1 cellular context compared by ENCODE assay signal in genomic region chr15:69154026-69154425, GRCh38.
TF ChIP-seq lines count a peak whose summit lies in the region.

No MANE protein-coding gene starts in this region.

TF ChIP-seq in IMR-90, 13 proteins besides CTCF, POLR2A, EP300 and RAD21 (continued from another document):
- no peak for TF ChIP-seq ELK1 (IDR thresholded peaks at IDR 0.05; ENCODE audit: borderline replicate concordance, low read depth, low read length)
- TF ChIP-seq RFX5 (IDR thresholded peaks at IDR 0.05; ENCODE audit: low read depth, low read length): no peak
- no peak for TF ChIP-seq SMC3 (IDR thresholded peaks at IDR 0.05; ENCODE audit: low read depth, low read length)
- no peak for TF ChIP-seq MXI1 (IDR thresholded peaks at IDR 0.05; ENCODE audit: borderline replicate concordance, low read depth, low read length)
- no peak for TF ChIP-seq MAFK (IDR thresholded peaks at IDR 0.05; ENCODE audit: low read depth, low read length)
- no peak for TF ChIP-seq BHLHE40 (IDR thresholded peaks at IDR 0.05; ENCODE audit: low read depth, low read length)
- TF ChIP-seq, protein P1, sequence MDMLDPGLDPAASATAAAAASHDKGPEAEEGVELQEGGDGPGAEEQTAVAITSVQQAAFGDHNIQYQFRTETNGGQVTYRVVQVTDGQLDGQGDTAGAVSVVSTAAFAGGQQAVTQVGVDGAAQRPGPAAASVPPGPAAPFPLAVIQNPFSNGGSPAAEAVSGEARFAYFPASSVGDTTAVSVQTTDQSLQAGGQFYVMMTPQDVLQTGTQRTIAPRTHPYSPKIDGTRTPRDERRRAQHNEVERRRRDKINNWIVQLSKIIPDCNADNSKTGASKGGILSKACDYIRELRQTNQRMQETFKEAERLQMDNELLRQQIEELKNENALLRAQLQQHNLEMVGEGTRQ (IDR thresholded peaks at IDR 0.05; ENCODE audit: low read depth, low read length): no peak
TF ChIP-seq in IMR-90: peak in this region for 0.
